ENCODE assay signal across 15 cellular contexts in genomic region chr2:234678721-234679120, GRCh38.
DNase-seq lines count a peak whose midpoint lies in the region; ATAC-seq, FAIRE-seq and TF ChIP-seq lines count a peak whose summit lies in the region.
"Had no signal": no experiment of that assay in that cellular context is flagged by ENCODE, and none has a peak within 500 bp of the region (broad histone marks: within the 10 kb centered on the region; RNA-seq: fewer than 3 reads in every experiment).

No MANE protein-coding gene starts in this region.

- DNase-seq in SK-N-SH (no peak), SJSA1 (ENCODE audit: low read depth in 1 of 2, low spot score in 2 of 2) (peak in 1 of 2 experiments; percentile 26), fibroblast of pulmonary artery (ENCODE audit: low read depth) (peak; percentile 74), thoracic aorta (ENCODE audit: low spot score) (no peak), small intestine (no peak), BE2C (no peak)
- DNase-seq: cortex of kidney; esophagus squamous epithelium; NCI-H1105 treated with DMSO at 0.1 percent for 48 hours; NCI-H446; stimulated activated CD4-positive, alpha-beta T cell treated with anti-CD3 and anti-CD28 coated beads, Interleukin-12 subunit alpha, Interleukin-12 subunit beta, amount 100 ng/mL, for 4 hours; T-cell had no signal

- CTCF ChIA-PET in SK-N-SH (lab: Yijun Ruan, JAX) = interaction anchor here (0.6 kb wide), 1 partner anchor 1589 kb away, joined by 3 read pairs; no protein-coding TSS in a partner anchor

- H3K9me2 ChIP-seq in SK-N-SH = no peaks in the 10 kb centered on the region

- no peaks in the 10 kb centered on the region for H3K79me2 ChIP-seq in SK-N-SH (ENCODE audit: insufficient read depth)

- no peak for TF ChIP-seq CTCF in SK-N-SH (IDR thresholded peaks at IDR 0.05)
- no peak for TF ChIP-seq CTCF in fibroblast of pulmonary artery (IDR thresholded peaks at IDR 0.05; ENCODE audit: low read length, missing control alignments)
- TF ChIP-seq CTCF in thoracic aorta (IDR thresholded peaks at IDR 0.05) = no peak
- no peak for TF ChIP-seq CTCF in BE2C (IDR thresholded peaks at IDR 0.05; ENCODE audit: low read depth, low read length)

- H3K27ac ChIP-seq in SK-N-SH (ENCODE audit: low read depth in 2 of 2, low read length in 1 of 2) = peak overlapping the region; percentile 80 to 94; a peak in 3 of 4 replicates
- H3K27ac ChIP-seq in SJSA1 = peak overlapping the region; percentile 99
- peak overlapping the region; percentile 68 for H3K27ac ChIP-seq in thoracic aorta
- H3K27ac ChIP-seq in small intestine (ENCODE audit: low read depth in 1 of 2, low read length in 1 of 2) = peak overlapping the region in 1 of 2 donors; percentile 46
- H3K27ac ChIP-seq: neutrophil had no signal

- H3K4me1 ChIP-seq in SK-N-SH (ENCODE audit: control insufficient read depth in 1 of 2, insufficient read depth in 2 of 2, low read depth in 1 of 2, low read length in 1 of 2) (peaks cover 2 to 44% of the 10 kb centered on the region in 2 experiments), SJSA1 (replicated peaks) (peaks cover 87% of the 10 kb centered on the region), thoracic aorta (ENCODE audit: control insufficient read depth in 1 of 2, low read depth in 2 of 2) (peaks cover 5 to 32% of the 10 kb centered on the region in 2 donors), small intestine (ENCODE audit: control insufficient read depth in 2 of 2, insufficient read depth in 1 of 2, low read depth in 1 of 2, low read length in 1 of 2) (no peaks in the 10 kb centered on the region), BE2C (no peaks in the 10 kb centered on the region)

- no peak for FAIRE-seq in small intestine (lab: Jason Lieb, UNC)

- H3K36me3 ChIP-seq in SK-N-SH (replicated peaks in 1 of 2; ENCODE audit: control insufficient read depth in 1 of 2, insufficient read depth in 2 of 2, low read length in 1 of 2) (no peaks in the 10 kb centered on the region), SJSA1 (no peaks in the 10 kb centered on the region), thoracic aorta (no peaks in the 10 kb centered on the region), small intestine (ENCODE audit: control insufficient read depth in 2 of 2, insufficient read depth in 2 of 2, low read length in 2 of 2) (no peaks in the 10 kb centered on the region), BE2C (no peaks in the 10 kb centered on the region)
- H3K36me3 ChIP-seq: esophagus squamous epithelium, neutrophil had no signal

- no peak overlapping the region for H2AFZ ChIP-seq in SK-N-SH (ENCODE audit: low read depth)

- H3K27me3 ChIP-seq in SK-N-SH (ENCODE audit: insufficient read depth) (no peaks in the 10 kb centered on the region), SJSA1 (replicated peaks) (no peaks in the 10 kb centered on the region), thoracic aorta (replicated peaks; ENCODE audit: insufficient read depth) (no peaks in the 10 kb centered on the region), small intestine (ENCODE audit: control insufficient read depth in 2 of 2, insufficient read depth in 2 of 2, low read length in 2 of 2) (no peaks in the 10 kb centered on the region), BE2C (no peaks in the 10 kb centered on the region)
- H3K27me3 ChIP-seq: neutrophil had no signal

- 56% methylated on average over 3 of the region's 3 CpGs for WGBS in SK-N-SH (ENCODE audit: low lambda C conversion rate)
- 67 to 79% (median 70%) methylated on average over 3 of the region's 3 CpGs for WGBS in small intestine, 3 donors

- no peak for TF ChIP-seq EP300 in SK-N-SH (IDR thresholded peaks at IDR 0.05; ENCODE audit: borderline replicate concordance in 1 of 2, low read depth in 1 of 2, low read length in 1 of 2)

- ATAC-seq in SK-N-SH treated with all-trans-retinoic acid at 6 μM for 48 hours = no peak
- ATAC-seq in thoracic aorta (ENCODE audit: insufficient number of reproducible peaks, low FRiP score, low read depth) = no peak
- ATAC-seq in GM19324 (IDR thresholded peaks at IDR 0.05; ENCODE audit: low FRiP score, unreplicated experiment) = no peak
- ATAC-seq: T-cell had no signal

- H3K9me3 ChIP-seq in SK-N-SH (no peaks in the 10 kb centered on the region), SJSA1 (replicated peaks) (no peaks in the 10 kb centered on the region), thoracic aorta (no peaks in the 10 kb centered on the region), small intestine (ENCODE audit: control insufficient read depth, low read depth) (no peaks in the 10 kb centered on the region), BE2C (no peaks in the 10 kb centered on the region)
- H3K9me3 ChIP-seq: esophagus squamous epithelium, neutrophil had no signal

- peak overlapping the region; percentile 73 for H3K4me2 ChIP-seq in SK-N-SH

- POLR2A ChIA-PET in SK-N-SH (lab: Yijun Ruan, JAX) = no interaction called here

- TF ChIP-seq RAD21 in SK-N-SH (IDR thresholded peaks at IDR 0.05; ENCODE audit: low read length) = no peak

- no peaks in the 10 kb centered on the region for H4K20me1 ChIP-seq in SK-N-SH (ENCODE audit: insufficient read depth)

- H3K9ac ChIP-seq in SK-N-SH = no peak overlapping the region

- H3K4me3 ChIP-seq in SK-N-SH (ENCODE audit: low read depth in 2 of 2, low read length in 1 of 2) = no peak overlapping the region
- no peak overlapping the region for H3K4me3 ChIP-seq in SJSA1
- no peak overlapping the region for H3K4me3 ChIP-seq in fibroblast of pulmonary artery (replicated peaks; ENCODE audit: low read depth, low read length)
- H3K4me3 ChIP-seq in thoracic aorta = no peak overlapping the region
- H3K4me3 ChIP-seq in small intestine (ENCODE audit: low read depth in 1 of 2, low read length in 2 of 2) = no peak overlapping the region
- no peak overlapping the region for H3K4me3 ChIP-seq in BE2C (ENCODE audit: low read depth, low read length)
- H3K4me3 ChIP-seq: esophagus squamous epithelium had no signal

- peaks cover 45% of the 10 kb centered on the region for H3F3A ChIP-seq in SK-N-SH (replicated peaks; ENCODE audit: insufficient read depth)

TF ChIP-seq in SK-N-SH, 30 proteins besides CTCF, POLR2A, EP300 and RAD21:
- TF ChIP-seq TCF12 (IDR thresholded peaks at IDR 0.05) = peak; percentile 29; the same call in 1 of the 2 replicates
- no peak for TF ChIP-seq JUND (IDR thresholded peaks at IDR 0.05)

TF ChIP-seq in SK-N-SH treated with all-trans-retinoic acid at 6 μM for 48 hours, 23 proteins besides CTCF, POLR2A, EP300 and RAD21 (continues in another document):
- no peak for TF ChIP-seq ZNF70 (CRISPR knock-in tag; IDR thresholded peaks at IDR 0.05)
- TF ChIP-seq GLIS3 (CRISPR knock-in tag; IDR thresholded peaks at IDR 0.05) = no peak
- TF ChIP-seq PATZ1 (CRISPR knock-in tag; IDR thresholded peaks at IDR 0.05; ENCODE audit: borderline replicate concordance) = no peak
- no peak for TF ChIP-seq TSHZ2 (CRISPR knock-in tag; IDR thresholded peaks at IDR 0.05)
- no peak for TF ChIP-seq POU6F1 (CRISPR knock-in tag; IDR thresholded peaks at IDR 0.05; ENCODE audit: borderline replicate concordance, low read depth)
- no peak for TF ChIP-seq TOX (CRISPR knock-in tag; IDR thresholded peaks at IDR 0.05; ENCODE audit: borderline replicate concordance)
